In the genomic region with DNA sequence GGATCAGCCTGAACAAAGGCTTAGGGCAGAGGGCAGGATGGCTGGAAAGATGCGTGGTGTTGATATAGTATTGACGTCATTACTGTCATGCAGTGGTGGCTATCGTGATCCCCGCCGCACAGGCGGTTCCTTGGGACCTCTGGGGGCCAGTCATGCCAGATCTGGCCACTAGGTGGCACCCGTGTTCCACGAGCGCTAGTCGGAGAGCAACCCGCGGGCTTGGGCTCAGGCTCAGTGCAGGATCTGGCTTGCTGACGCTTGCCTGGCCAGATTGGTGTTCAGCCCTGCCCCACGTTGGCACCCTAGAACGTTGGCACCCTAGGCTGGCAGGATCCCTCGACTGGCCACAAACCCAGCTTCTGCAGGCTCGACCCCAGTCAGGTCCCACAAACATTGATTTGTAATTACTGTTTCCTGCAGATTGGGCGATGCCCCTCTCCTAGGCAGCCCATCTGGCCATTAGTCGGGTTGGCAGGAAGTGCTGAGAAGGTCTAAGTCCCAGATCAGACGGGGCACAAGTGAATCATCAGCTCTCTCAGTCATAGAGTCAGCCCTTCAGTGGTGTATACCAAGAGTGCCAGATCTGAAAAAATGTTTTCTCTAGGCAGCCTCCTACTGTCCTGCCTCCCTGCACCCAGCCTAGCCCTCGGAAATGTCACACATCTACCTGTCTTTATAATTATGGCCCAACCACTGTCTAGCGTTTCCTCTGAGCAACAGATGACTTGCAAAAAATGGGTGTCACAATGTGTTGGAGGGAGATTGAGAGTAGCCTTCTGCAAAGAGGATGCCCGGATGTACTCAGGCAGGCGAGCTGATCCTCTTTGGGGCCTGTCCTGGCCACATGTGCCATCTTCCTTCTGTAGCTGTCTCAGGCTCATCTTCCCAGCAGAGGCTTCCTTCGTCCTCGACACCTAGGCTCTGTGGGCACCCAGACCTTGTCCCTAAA, we compare ENCODE assay signal across 8 cellular contexts.
DNase-seq lines count a peak whose midpoint lies in the region; ATAC-seq, FAIRE-seq and TF ChIP-seq lines count a peak whose summit lies in the region.

No MANE protein-coding gene starts in this region.

- no peaks in the 10 kb centered on the region for H3K9me3 ChIP-seq in neutrophil

- peak; percentile 97 for ATAC-seq in GM21526 (IDR thresholded peaks at IDR 0.05; ENCODE audit: low FRiP score, unreplicated experiment)

- DNase-seq in DMS79 treated with DMSO at 0.1 percent for 48 hours (lab: John Stamatoyannopoulos, UW) (peak; percentile 63), HTR-8/SVneo (ENCODE audit: insufficient read length, low spot score) (peak; percentile 86), fibroblast of peridontal ligament (ENCODE audit: extremely low read depth) (peak; percentile 74), substantia nigra (lab: John Stamatoyannopoulos, UW) (peak in 48 of 49 donors; percentile 16 to 94 (median 70))
- peak; percentile 90 to 92 for DNase-seq in activated T-cell treated with anti-CD3 and anti-CD28 coated beads, Interleukin-2, amount 50 U/mL, for 48 hours

- peaks cover 12 to 13% of the 10 kb centered on the region in 2 experiments for H3K4me1 ChIP-seq in neutrophil (ENCODE audit: control insufficient read depth in 1 of 2, insufficient read depth in 1 of 2, low read depth in 1 of 2, low read length in 1 of 2)

- peak; percentile 91 for FAIRE-seq in HTR-8/SVneo (lab: Jason Lieb, UNC)

- H3K4me3 ChIP-seq in neutrophil (ENCODE audit: low read depth in 1 of 2, low read length in 1 of 2), result no peak overlapping the region

- H3K27me3 ChIP-seq in neutrophil, result no peaks in the 10 kb centered on the region

- no peak overlapping the region for H3K27ac ChIP-seq in neutrophil
- no peak overlapping the region for H3K27ac ChIP-seq in substantia nigra (ENCODE audit: low read depth, low read length, poor library complexity, severe bottlenecking)

- TF ChIP-seq CTCF in neutrophil (IDR thresholded peaks at IDR 0.05), result peak; percentile 95

- no peaks in the 10 kb centered on the region for H3K36me3 ChIP-seq in neutrophil

TF ChIP-seq in PFSK-1, 5 proteins besides CTCF, POLR2A, EP300 and RAD21:
- TF ChIP-seq SIN3A (IDR thresholded peaks at IDR 0.05; ENCODE audit: borderline replicate concordance, insufficient read depth, low read length), result no peak
- TF ChIP-seq FOXP2 (optimal IDR thresholded peaks at IDR 0.05; ENCODE audit: borderline replicate concordance, extremely low read depth, extremely low read length, insufficient read depth), result peak; percentile 67
TF ChIP-seq in PFSK-1: peak in this region for 1.
